Comparison of ENCODE assay signal across 1 cellular context in the genomic region with DNA sequence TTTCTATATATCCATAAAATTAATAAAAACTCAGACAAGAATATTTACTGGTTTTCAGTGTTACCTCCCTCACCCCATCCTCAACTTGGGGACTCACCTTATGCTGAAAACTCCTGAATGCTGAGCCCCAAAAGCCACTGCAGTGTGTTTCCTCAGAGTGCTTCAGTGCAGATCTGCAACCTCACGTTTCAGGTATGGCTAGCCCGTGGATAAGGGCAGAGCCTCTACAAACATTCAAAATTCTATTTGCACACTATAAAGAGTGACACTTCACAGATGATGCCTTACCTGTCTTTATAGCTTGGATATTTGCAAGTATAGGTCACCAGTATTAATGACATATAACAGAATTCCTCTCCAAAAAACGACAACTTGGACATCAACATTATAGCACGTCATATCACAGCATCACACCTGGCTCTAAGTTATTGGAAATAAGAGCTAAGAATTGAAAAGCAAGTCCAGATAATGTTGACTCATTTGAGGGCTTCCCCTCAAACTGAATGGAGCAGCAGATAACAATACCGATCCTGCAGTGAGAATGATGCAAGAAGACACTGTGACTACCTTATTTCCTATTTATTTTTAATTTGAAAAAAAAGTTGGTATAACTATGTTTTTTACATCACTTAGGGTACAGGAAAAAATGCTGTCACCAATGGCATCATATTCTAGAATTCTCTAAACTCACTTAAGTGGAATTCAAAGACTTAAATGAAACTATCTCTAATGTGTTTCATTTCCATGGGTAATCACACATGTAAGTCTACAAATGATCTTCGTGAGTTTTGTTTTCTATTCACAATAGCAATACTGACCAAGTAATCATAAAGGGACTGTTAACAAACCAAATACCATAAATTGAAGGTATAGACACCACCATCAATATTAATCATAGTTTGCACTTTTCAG.
TF ChIP-seq lines count a peak whose summit lies in the region.

No MANE protein-coding gene starts in this region.

TF ChIP-seq in GM12878, 131 proteins besides CTCF, POLR2A, EP300 and RAD21:
- TF ChIP-seq, protein P1, sequence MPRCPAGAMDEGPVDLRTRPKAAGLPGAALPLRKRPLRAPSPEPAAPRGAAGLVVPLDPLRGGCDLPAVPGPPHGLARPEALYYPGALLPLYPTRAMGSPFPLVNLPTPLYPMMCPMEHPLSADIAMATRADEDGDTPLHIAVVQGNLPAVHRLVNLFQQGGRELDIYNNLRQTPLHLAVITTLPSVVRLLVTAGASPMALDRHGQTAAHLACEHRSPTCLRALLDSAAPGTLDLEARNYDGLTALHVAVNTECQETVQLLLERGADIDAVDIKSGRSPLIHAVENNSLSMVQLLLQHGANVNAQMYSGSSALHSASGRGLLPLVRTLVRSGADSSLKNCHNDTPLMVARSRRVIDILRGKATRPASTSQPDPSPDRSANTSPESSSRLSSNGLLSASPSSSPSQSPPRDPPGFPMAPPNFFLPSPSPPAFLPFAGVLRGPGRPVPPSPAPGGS (IDR thresholded peaks at IDR 0.05; ENCODE audit: borderline replicate concordance, insufficient read depth, low read depth, low read length, poor library complexity, severe bottlenecking), result no peak
- TF ChIP-seq CREM (IDR thresholded peaks at IDR 0.05; ENCODE audit: low read depth), result no peak
- no peak for TF ChIP-seq SREBF2 (IDR thresholded peaks at IDR 0.05; ENCODE audit: low read length)
- no peak for TF ChIP-seq MXI1 (IDR thresholded peaks at IDR 0.05; ENCODE audit: low read depth, low read length)
- TF ChIP-seq FOS (IDR thresholded peaks at IDR 0.05; ENCODE audit: borderline replicate concordance, extremely low read depth, insufficient read length), result no peak
- TF ChIP-seq ZNF207 (IDR thresholded peaks at IDR 0.05; ENCODE audit: borderline replicate concordance), result no peak
- no peak for TF ChIP-seq TBL1XR1 (IDR thresholded peaks at IDR 0.05; ENCODE audit: low read depth, low read length)
- TF ChIP-seq ZNF622 (IDR thresholded peaks at IDR 0.05), result no peak
